In genomic region chr10:34796133-34796532, GRCh38 we compare ENCODE assay signal across 34 cellular contexts.
"Had no signal": no experiment of that assay in that cellular context is flagged by ENCODE, and none has a peak within 500 bp of the region (broad histone marks: within the 10 kb centered on the region; RNA-seq: fewer than 3 reads in every experiment).

No MANE protein-coding gene starts in this region.

- H3K36me3 ChIP-seq: MG63 had no signal

- DNase-seq: Karpas-422, Kasumi-1, MG63, MM.1S, MV-4-11, NCI-H1048, NCI-H1092, NCI-H1092 treated with DMSO at 0.1 percent for 48 hours, NCI-H1105, NCI-H1105 treated with DMSO at 0.1 percent for 48 hours, NCI-H1417, NCI-H1417 treated with DMSO at 0.1 percent for 48 hours, NCI-H1436, NCI-H1436 treated with DMSO at 0.1 percent for 48 hours, NCI-H146, NCI-H1694, NCI-H1694 treated with DMSO at 0.1 percent for 48 hours, NCI-H187, NCI-H187 treated with DMSO at 0.1 percent for 48 hours, NCI-H1930, NCI-H2029, NCI-H2029 treated with DMSO at 0.1 percent for 48 hours, NCI-H2081, NCI-H2081 treated with DMSO at 0.1 percent for 48 hours, NCI-H2107, NCI-H2171, NCI-H2171 treated with DMSO at 0.1 percent for 48 hours, NCI-H2227 treated with DMSO at 0.1 percent for 48 hours, NCI-H226, NCI-H345, NCI-H446, NCI-H446 treated with DMSO at 0.1 percent for 48 hours, NCI-H510A, NCI-H510A treated with DMSO at 0.1 percent for 48 hours had no signal

- H3K27me3 ChIP-seq: MG63 had no signal

- H3K4me3 ChIP-seq: MG63 had no signal

- H3K9me3 ChIP-seq: MG63 had no signal
